ENCODE assay signal across 29 cellular contexts in the genomic region with DNA sequence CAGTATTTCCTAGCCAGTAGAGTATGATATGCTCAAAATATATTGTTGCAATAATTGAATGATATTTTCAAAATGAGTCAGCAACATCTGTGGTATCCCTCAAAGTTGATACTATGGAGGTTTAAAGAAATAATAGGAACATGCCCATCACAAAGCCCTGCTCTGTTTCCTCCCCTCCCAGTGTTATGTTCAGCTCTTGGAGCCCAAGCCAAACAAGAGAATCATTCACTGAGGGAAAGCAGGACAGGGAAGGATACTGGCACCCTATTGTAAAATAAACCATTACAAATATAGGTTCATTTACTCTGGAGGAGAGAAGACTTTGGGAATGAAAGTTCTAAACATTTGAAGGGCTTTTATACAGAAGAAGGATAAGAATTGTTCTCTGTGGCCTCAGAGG. TPM values are rescaled to one million over a fixed set of nuclear protein-coding genes. Genes with fewer than 3 reads are reported as not detected.
"Had no signal": no experiment of that assay in that cellular context is flagged by ENCODE, and none has a peak within 500 bp of the region (broad histone marks: within the 10 kb centered on the region; RNA-seq: fewer than 3 reads in every experiment).

No MANE protein-coding gene starts in this region.

- ATAC-seq: activated naive CD4-positive, alpha-beta T cell treated with anti-CD3 and anti-CD28 coated beads, Interleukin-2, amount 50 U/mL, for 72 hours; activated T-cell treated with anti-CD3 and anti-CD28 coated beads, Interleukin-2, amount 50 U/mL, for 72 hours; esophagus mucosa; foreskin keratinocyte; gastroesophageal sphincter; T-helper 17 cell had no signal

- DNase-seq: activated CD4-positive, alpha-beta memory T cell treated with anti-CD3 and anti-CD28 coated beads, Interleukin-2, amount 10 ng/mL, durations not matched to agents 7 days and 5 days; activated CD4-positive, alpha-beta T cell treated with anti-CD3 and anti-CD28 coated beads for 1 hour; activated CD4-positive, alpha-beta T cell treated with anti-CD3 and anti-CD28 coated beads for 4 hours; activated CD4-positive, alpha-beta T cell treated with anti-CD3 and anti-CD28 coated beads, Interleukin-2, amount 10 ng/mL, durations not matched to agents 7 days and 5 days; activated CD4-positive, alpha-beta T cell treated with anti-CD3 and anti-CD28 coated beads, Interleukin-2, amount 50 U/mL, for 4 hours; activated CD4-positive, CD25-positive, alpha-beta regulatory T cell; activated CD8-positive, alpha-beta memory T cell treated with anti-CD3 and anti-CD28 coated beads, Interleukin-2, amount 50 U/mL, for 48 hours; activated gamma-delta T cell; activated naive CD4-positive, alpha-beta T cell; activated naive CD4-positive, alpha-beta T cell treated with anti-CD3 and anti-CD28 coated beads, Interleukin-2, amount 10 ng/mL, durations not matched to agents 7 days and 5 days; activated naive CD8-positive, alpha-beta T cell treated with anti-CD3 and anti-CD28 coated beads, Interleukin-2, amount 10 ng/mL, durations not matched to agents 7 days and 5 days; activated T-cell treated with anti-CD3 and anti-CD28 coated beads for 4 hours; activated T-cell treated with anti-CD3 and anti-CD28 coated beads, Interleukin-2, amount 50 U/mL, for 24 hours; activated T-cell treated with anti-CD3 and anti-CD28 coated beads, Interleukin-2, amount 50 U/mL, for 72 hours; central memory CD4-positive, alpha-beta T cell; cerebellar nuclear complex; colonic mucosa; effector memory CD4-positive, alpha-beta T cell; head of caudate nucleus; T-helper 1 cell; T-helper 17 cell; T1000; WERI-Rb-1 had no signal

RNA-seq across cellular contexts. Expression of gene SORCS3, which starts 37.6 kb away (rescaled TPM):
- total RNA-seq: activated CD4-positive, alpha-beta memory T cell treated with anti-CD3 and anti-CD28 coated beads, Interleukin-2, amount 10 ng/mL, durations not matched to agents 7 days and 5 days; activated naive CD4-positive, alpha-beta T cell treated with anti-CD3 and anti-CD28 coated beads, Interleukin-2, amount 50 U/mL, for 72 hours; activated naive CD8-positive, alpha-beta T cell treated with anti-CD3 and anti-CD28 coated beads, Interleukin-2, amount 10 ng/mL, durations not matched to agents 7 days and 5 days; activated T-cell treated with anti-CD3 and anti-CD28 coated beads, Interleukin-2, amount 50 U/mL, for 72 hours; ascending aorta; dermis microvascular lymphatic vessel endothelial cell; esophagus mucosa; foreskin keratinocyte had no signal
- polyA plus RNA-seq: foreskin keratinocyte had no signal
